Comparison of ENCODE assay signal across 1 cellular context in genomic region chr18:24053211-24053610, GRCh38.
TF ChIP-seq lines count a peak whose summit lies in the region.

No MANE protein-coding gene starts in this region.

TF ChIP-seq in H1, 55 proteins besides CTCF, POLR2A, EP300 and RAD21 (continued from another document):
- TF ChIP-seq, protein P1, sequence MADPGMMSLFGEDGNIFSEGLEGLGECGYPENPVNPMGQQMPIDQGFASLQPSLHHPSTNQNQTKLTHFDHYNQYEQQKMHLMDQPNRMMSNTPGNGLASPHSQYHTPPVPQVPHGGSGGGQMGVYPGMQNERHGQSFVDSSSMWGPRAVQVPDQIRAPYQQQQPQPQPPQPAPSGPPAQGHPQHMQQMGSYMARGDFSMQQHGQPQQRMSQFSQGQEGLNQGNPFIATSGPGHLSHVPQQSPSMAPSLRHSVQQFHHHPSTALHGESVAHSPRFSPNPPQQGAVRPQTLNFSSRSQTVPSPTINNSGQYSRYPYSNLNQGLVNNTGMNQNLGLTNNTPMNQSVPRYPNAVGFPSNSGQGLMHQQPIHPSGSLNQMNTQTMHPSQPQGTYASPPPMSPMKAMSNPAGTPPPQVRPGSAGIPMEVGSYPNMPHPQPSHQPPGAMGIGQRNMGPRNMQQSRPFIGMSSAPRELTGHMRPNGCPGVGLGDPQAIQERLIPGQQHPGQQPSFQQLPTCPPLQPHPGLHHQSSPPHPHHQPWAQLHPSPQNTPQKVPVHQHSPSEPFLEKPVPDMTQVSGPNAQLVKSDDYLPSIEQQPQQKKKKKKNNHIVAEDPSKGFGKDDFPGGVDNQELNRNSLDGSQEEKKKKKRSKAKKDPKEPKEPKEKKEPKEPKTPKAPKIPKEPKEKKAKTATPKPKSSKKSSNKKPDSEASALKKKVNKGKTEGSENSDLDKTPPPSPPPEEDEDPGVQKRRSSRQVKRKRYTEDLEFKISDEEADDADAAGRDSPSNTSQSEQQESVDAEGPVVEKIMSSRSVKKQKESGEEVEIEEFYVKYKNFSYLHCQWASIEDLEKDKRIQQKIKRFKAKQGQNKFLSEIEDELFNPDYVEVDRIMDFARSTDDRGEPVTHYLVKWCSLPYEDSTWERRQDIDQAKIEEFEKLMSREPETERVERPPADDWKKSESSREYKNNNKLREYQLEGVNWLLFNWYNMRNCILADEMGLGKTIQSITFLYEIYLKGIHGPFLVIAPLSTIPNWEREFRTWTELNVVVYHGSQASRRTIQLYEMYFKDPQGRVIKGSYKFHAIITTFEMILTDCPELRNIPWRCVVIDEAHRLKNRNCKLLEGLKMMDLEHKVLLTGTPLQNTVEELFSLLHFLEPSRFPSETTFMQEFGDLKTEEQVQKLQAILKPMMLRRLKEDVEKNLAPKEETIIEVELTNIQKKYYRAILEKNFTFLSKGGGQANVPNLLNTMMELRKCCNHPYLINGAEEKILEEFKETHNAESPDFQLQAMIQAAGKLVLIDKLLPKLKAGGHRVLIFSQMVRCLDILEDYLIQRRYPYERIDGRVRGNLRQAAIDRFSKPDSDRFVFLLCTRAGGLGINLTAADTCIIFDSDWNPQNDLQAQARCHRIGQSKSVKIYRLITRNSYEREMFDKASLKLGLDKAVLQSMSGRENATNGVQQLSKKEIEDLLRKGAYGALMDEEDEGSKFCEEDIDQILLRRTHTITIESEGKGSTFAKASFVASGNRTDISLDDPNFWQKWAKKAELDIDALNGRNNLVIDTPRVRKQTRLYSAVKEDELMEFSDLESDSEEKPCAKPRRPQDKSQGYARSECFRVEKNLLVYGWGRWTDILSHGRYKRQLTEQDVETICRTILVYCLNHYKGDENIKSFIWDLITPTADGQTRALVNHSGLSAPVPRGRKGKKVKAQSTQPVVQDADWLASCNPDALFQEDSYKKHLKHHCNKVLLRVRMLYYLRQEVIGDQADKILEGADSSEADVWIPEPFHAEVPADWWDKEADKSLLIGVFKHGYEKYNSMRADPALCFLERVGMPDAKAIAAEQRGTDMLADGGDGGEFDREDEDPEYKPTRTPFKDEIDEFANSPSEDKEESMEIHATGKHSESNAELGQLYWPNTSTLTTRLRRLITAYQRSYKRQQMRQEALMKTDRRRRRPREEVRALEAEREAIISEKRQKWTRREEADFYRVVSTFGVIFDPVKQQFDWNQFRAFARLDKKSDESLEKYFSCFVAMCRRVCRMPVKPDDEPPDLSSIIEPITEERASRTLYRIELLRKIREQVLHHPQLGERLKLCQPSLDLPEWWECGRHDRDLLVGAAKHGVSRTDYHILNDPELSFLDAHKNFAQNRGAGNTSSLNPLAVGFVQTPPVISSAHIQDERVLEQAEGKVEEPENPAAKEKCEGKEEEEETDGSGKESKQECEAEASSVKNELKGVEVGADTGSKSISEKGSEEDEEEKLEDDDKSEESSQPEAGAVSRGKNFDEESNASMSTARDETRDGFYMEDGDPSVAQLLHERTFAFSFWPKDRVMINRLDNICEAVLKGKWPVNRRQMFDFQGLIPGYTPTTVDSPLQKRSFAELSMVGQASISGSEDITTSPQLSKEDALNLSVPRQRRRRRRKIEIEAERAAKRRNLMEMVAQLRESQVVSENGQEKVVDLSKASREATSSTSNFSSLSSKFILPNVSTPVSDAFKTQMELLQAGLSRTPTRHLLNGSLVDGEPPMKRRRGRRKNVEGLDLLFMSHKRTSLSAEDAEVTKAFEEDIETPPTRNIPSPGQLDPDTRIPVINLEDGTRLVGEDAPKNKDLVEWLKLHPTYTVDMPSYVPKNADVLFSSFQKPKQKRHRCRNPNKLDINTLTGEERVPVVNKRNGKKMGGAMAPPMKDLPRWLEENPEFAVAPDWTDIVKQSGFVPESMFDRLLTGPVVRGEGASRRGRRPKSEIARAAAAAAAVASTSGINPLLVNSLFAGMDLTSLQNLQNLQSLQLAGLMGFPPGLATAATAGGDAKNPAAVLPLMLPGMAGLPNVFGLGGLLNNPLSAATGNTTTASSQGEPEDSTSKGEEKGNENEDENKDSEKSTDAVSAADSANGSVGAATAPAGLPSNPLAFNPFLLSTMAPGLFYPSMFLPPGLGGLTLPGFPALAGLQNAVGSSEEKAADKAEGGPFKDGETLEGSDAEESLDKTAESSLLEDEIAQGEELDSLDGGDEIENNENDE (IDR thresholded peaks at IDR 0.05; ENCODE audit: insufficient replicate concordance, low read length), result no peak
- TF ChIP-seq YY1 (IDR thresholded peaks at IDR 0.05; ENCODE audit: low read depth, low read length), result no peak
- TF ChIP-seq TAF7 (optimal IDR thresholded peaks at IDR 0.05; ENCODE audit: borderline replicate concordance, low read depth, low read length), result no peak
- no peak for TF ChIP-seq RNF2 (IDR thresholded peaks at IDR 0.05; ENCODE audit: borderline replicate concordance, low read depth, low read length, missing control alignments, poor library complexity, severe bottlenecking)
- TF ChIP-seq BACH1 (IDR thresholded peaks at IDR 0.05; ENCODE audit: low read length), result no peak
- TF ChIP-seq EZH2 (IDR thresholded peaks at IDR 0.05; ENCODE audit: low read depth, low read length, severe bottlenecking), result no peak
- no peak for TF ChIP-seq PHF8 (conservative IDR thresholded peaks at IDR 0.05; ENCODE audit: low read depth, low read length)
- no peak for TF ChIP-seq CHD2 (IDR thresholded peaks at IDR 0.05; ENCODE audit: low read length)
- no peak for TF ChIP-seq TCF12 (IDR thresholded peaks at IDR 0.05; ENCODE audit: low read depth, low read length)
- no peak for TF ChIP-seq JUN (IDR thresholded peaks at IDR 0.05; ENCODE audit: low read depth, low read length)
- TF ChIP-seq MAFK (IDR thresholded peaks at IDR 0.05; ENCODE audit: low read depth, low read length), result no peak
- no peak for TF ChIP-seq POU5F1 (IDR thresholded peaks at IDR 0.05; ENCODE audit: low read depth, low read length)
- TF ChIP-seq NANOG (IDR thresholded peaks at IDR 0.05; ENCODE audit: insufficient read depth, low read depth, low read length, poor library complexity, severe bottlenecking), result no peak
- no peak for TF ChIP-seq GABPA (IDR thresholded peaks at IDR 0.05; ENCODE audit: borderline replicate concordance, insufficient read depth, low read length)
